Comparison of ENCODE assay signal across 9 cellular contexts in genomic region chr19:4597278-4597974, GRCh38. TPM values are rescaled to one million over a fixed set of nuclear protein-coding genes. Genes with fewer than 3 reads are reported as not detected.
A peak's percentile ranks its signal among the peaks of the same experiment; 100 is the strongest.
DNase-seq lines count a peak whose midpoint lies in the region; ATAC-seq and TF ChIP-seq lines count a peak whose summit lies in the region.
"Had no signal": no experiment of that assay in that cellular context is flagged by ENCODE, and none has a peak within 500 bp of the region (broad histone marks: within the 10 kb centered on the region; RNA-seq: fewer than 3 reads in every experiment).

No MANE protein-coding gene starts in this region.

- no peak overlapping the region for H3K27ac Mint-ChIP-seq in activated naive CD4-positive, alpha-beta T cell treated with anti-CD3 and anti-CD28 coated beads, Interleukin-2, amount 10 ng/mL, durations not matched to agents 7 days and 5 days

- TF ChIP-seq CTCF in GM13976 (IDR thresholded peaks at IDR 0.05; ENCODE audit: borderline replicate concordance, control extremely low read depth, extremely low read depth, insufficient read depth, missing control alignments), result no peak

- H3K4me1 ChIP-seq in HUES48 (ENCODE audit: control insufficient read depth, insufficient read depth, low read length), result no peaks in the 10 kb centered on the region
- H3K4me1 ChIP-seq: pancreas had no signal

- H3K4me3 Mint-ChIP-seq in activated naive CD4-positive, alpha-beta T cell treated with anti-CD3 and anti-CD28 coated beads, Interleukin-2, amount 10 ng/mL, durations not matched to agents 7 days and 5 days, result no peak overlapping the region

- no peaks in the 10 kb centered on the region for H3K9me3 ChIP-seq in HUES48 (ENCODE audit: control insufficient read depth, insufficient read depth, low read length)
- H3K9me3 ChIP-seq: pancreas had no signal

- ATAC-seq in HG03457 (IDR thresholded peaks at IDR 0.05; ENCODE audit: unreplicated experiment), result no peak
- no peak for ATAC-seq in GM21390 (IDR thresholded peaks at IDR 0.05; ENCODE audit: unreplicated experiment)

- H3K36me3 ChIP-seq in HUES48 (ENCODE audit: control insufficient read depth, insufficient read depth, low read length), result no peaks in the 10 kb centered on the region
- H3K36me3 ChIP-seq: pancreas had no signal

- no peaks in the 10 kb centered on the region for H3K36me3 Mint-ChIP-seq in activated naive CD4-positive, alpha-beta T cell treated with anti-CD3 and anti-CD28 coated beads, Interleukin-2, amount 10 ng/mL, durations not matched to agents 7 days and 5 days

- H3K27me3 ChIP-seq in HUES48 (ENCODE audit: control insufficient read depth, insufficient read depth, low read length), result peaks cover 8% of the 10 kb centered on the region

- no peak overlapping the region for H3K9ac ChIP-seq in HUES48 (ENCODE audit: low read depth, low read length)

- no peaks in the 10 kb centered on the region for H3K9me3 Mint-ChIP-seq in activated naive CD4-positive, alpha-beta T cell treated with anti-CD3 and anti-CD28 coated beads, Interleukin-2, amount 10 ng/mL, durations not matched to agents 7 days and 5 days

- CTCF ChIA-PET in activated naive CD4-positive, alpha-beta T cell treated with anti-CD3 and anti-CD28 coated beads, Interleukin-2, amount 10 ng/mL, durations not matched to agents 7 days and 5 days (lab: Charles Lee), result interaction anchor here (3.1 kb wide), 1 partner anchor 39 kb away, joined by 8 read pairs; no protein-coding TSS in a partner anchor

- peak overlapping the region; percentile 54 for H3K4me3 ChIP-seq in HUES48 (ENCODE audit: low read depth, low read length)
- H3K4me3 ChIP-seq: pancreas had no signal

- in situ Hi-C loops in GM13976 (cut with MboI; ENCODE audit: low sequenced_read_pairs, unreplicated experiment), result no loop called here

- H3K27ac ChIP-seq in HUES48 (ENCODE audit: low read depth, low read length), result no peak overlapping the region
- H3K27ac ChIP-seq: pancreas had no signal

- DNase-seq in D341Med (ENCODE audit: low spot score) (peak; percentile 20), myocyte (ENCODE audit: low read depth) (peak; percentile 66), GM13976 (ENCODE audit: low spot score) (no peak), C1 segment of cervical spinal cord (lab: John Stamatoyannopoulos, UW) (no peak)
- DNase-seq in activated naive CD4-positive, alpha-beta T cell treated with anti-CD3 and anti-CD28 coated beads, Interleukin-2, amount 10 ng/mL, durations not matched to agents 7 days and 5 days, result peak; percentile 54

- peaks cover 10% of the 10 kb centered on the region for H3K4me1 Mint-ChIP-seq in activated naive CD4-positive, alpha-beta T cell treated with anti-CD3 and anti-CD28 coated beads, Interleukin-2, amount 10 ng/mL, durations not matched to agents 7 days and 5 days

- peaks cover 84% of the 10 kb centered on the region for H3K27me3 Mint-ChIP-seq in activated naive CD4-positive, alpha-beta T cell treated with anti-CD3 and anti-CD28 coated beads, Interleukin-2, amount 10 ng/mL, durations not matched to agents 7 days and 5 days

RNA-seq across cellular contexts. Expression of gene SEMA6B, which starts 37.9 kb away (rescaled TPM):
- total RNA-seq in myocyte, result 373 and 483 TPM in 2 replicates
- polyA plus RNA-seq in myocyte (2012), result 75.2 TPM

RNA-seq across cellular contexts. Expression of gene TNFAIP8L1, which starts 41.9 kb away (rescaled TPM):
- total RNA-seq in myocyte, result 3.7 and 7.5 TPM in 2 replicates
- polyA plus RNA-seq in myocyte (2012), result 8.0 TPM

RNA-seq across cellular contexts. Expression of gene LRG1, which starts 57.6 kb away (rescaled TPM):
- 0.05 TPM in 1 of 2 replicates, not detected in the other for total RNA-seq in myocyte
- not detected for polyA plus RNA-seq in myocyte (2012)

Comparison
In these comparisons a context has a peak if more than half of its experiments do, and no peak if none do; other contexts are left out.
1. DNase-seq: peak in D341Med (single experiment), activated naive CD4-positive, alpha-beta T cell treated with anti-CD3 and anti-CD28 coated beads, Interleukin-2, amount 10 ng/mL, durations not matched to agents 7 days and 5 days (single experiment) and myocyte (single experiment); none in GM13976 (single experiment) and C1 segment of cervical spinal cord (0 of 14).